Comparison of ENCODE assay signal across 16 cellular contexts in the genomic region with DNA sequence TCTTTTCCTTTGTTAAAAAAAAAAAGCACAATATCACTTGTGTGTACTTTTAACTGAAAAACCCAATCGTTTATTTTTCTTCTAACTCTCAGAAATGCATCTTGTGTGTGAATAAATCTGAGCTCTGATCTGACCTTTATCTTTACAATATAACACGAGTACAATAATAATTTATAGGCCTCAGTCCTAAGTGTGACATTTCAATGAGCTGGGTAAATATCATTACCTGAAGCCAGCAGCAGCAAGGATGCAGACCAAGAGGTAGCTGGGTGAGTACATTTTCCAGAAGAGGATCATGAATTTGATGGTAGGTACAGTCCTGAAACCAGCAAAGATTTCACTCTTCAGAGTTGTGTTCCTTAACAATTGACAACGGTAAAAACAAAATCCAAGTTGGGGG.
"Had no signal": no experiment of that assay in that cellular context is flagged by ENCODE, and none has a peak within 500 bp of the region (broad histone marks: within the 10 kb centered on the region; RNA-seq: fewer than 3 reads in every experiment).

No MANE protein-coding gene starts in this region.

- H3K4me1 Mint-ChIP-seq: natural killer cell had no signal

- H3K9me3 Mint-ChIP-seq: natural killer cell had no signal

- H3K27ac Mint-ChIP-seq: natural killer cell had no signal

- DNase-seq: dorsolateral prefrontal cortex; effector CD8-positive, alpha-beta T cell; foreskin melanocyte; head of caudate nucleus; kidney glomerular epithelial cell; natural killer cell; nucleus accumbens; ovary; right cardiac atrium; small intestine; stimulated activated CD4-positive, alpha-beta T cell treated with anti-CD3 and anti-CD28 coated beads, Interleukin-12 subunit alpha, Interleukin-12 subunit beta, amount 100 ng/mL, for 4 hours; stimulated activated naive CD4-positive, alpha-beta T cell; stomach; substantia nigra; transverse colon had no signal

- H3K36me3 Mint-ChIP-seq: natural killer cell had no signal

- H3K4me3 Mint-ChIP-seq: natural killer cell, neural crest cell had no signal

- ATAC-seq: natural killer cell, right cardiac atrium had no signal
